Comparison of ENCODE assay signal across 22 cellular contexts in genomic region chr10:128884496-128884895, GRCh38.
A peak's percentile ranks its signal among the peaks of the same experiment; 100 is the strongest.
DNase-seq lines count a peak whose midpoint lies in the region; ATAC-seq and TF ChIP-seq lines count a peak whose summit lies in the region.
"Had no signal": no experiment of that assay in that cellular context is flagged by ENCODE, and none has a peak within 500 bp of the region (broad histone marks: within the 10 kb centered on the region; RNA-seq: fewer than 3 reads in every experiment).

No MANE protein-coding gene starts in this region.

- 56% methylated on average over 4 of the region's 4 CpGs for WGBS in mammary epithelial cell (ENCODE audit: low coverage, missing lambda C conversion rate)

- dilution Hi-C loops in mammary epithelial cell (cut with HindIII; ENCODE audit: low sequenced_read_pairs) = no loop called here

- H3K27ac ChIP-seq in mammary epithelial cell (ENCODE audit: insufficient read depth, low read depth, low read length) = no peak overlapping the region
- H3K27ac ChIP-seq: 22Rv1, BLaER1, C4-2B, GM23248 had no signal

- H3K9me3 ChIP-seq in mammary epithelial cell (replicated peaks; ENCODE audit: insufficient read depth, low read length) = peaks cover 27% of the 10 kb centered on the region
- H3K9me3 ChIP-seq: BLaER1 had no signal

- in situ Hi-C loops in mammary epithelial cell (cut with MboI; ENCODE audit: low sequenced_read_pairs in 2 of 2) = no loop called here

- H3K4me2 ChIP-seq in mammary epithelial cell (ENCODE audit: insufficient read depth, low read depth, low read length) = no peak overlapping the region
- H3K4me2 ChIP-seq: BLaER1 had no signal

- peak; percentile 14 for DNase-seq in MCF 10A (ENCODE audit: unreplicated experiment)
- DNase-seq in mammary epithelial cell = no peak
- DNase-seq in islet precursor cell = peak; percentile 27
- peak; percentile 46 for DNase-seq in osteocyte (ENCODE audit: extremely low spot score, unreplicated experiment)
- no peak for DNase-seq in CD14-positive monocyte (ENCODE audit: low spot score)
- DNase-seq in sciatic nerve (ENCODE audit: low spot score) = no peak
- DNase-seq in NCI-H146 treated with DMSO at 0.1 percent for 48 hours (lab: John Stamatoyannopoulos, UW; ENCODE audit: unreplicated experiment) = no peak
- no peak for DNase-seq in NCI-H1105 (lab: John Stamatoyannopoulos, UW)
- DNase-seq: CD4-positive, alpha-beta T cell; CD8-positive, alpha-beta memory T cell; DMS 273 treated with DMSO at 0.1 percent for 48 hours; DMS79; EL; GDM1; GM23248; H7; HCEC 1CT had no signal

- intact Hi-C loops in MCF 10A (cut with micrococcal nuclease) (no loop called here), mammary epithelial cell (cut with micrococcal nuclease) (no loop called here), CD14-positive monocyte (cut with micrococcal nuclease) (no loop called here), sciatic nerve (cut with DNase I) (no loop called here)

- no peak overlapping the region for H3K4me3 ChIP-seq in mammary epithelial cell (replicated peaks in 1 of 3; ENCODE audit: insufficient read depth in 1 of 3, low read depth in 2 of 3, low read length in 3 of 3)
- H3K4me3 ChIP-seq: BLaER1, GM12878, GM23248 had no signal

- no peaks in the 10 kb centered on the region for H4K20me1 ChIP-seq in mammary epithelial cell (ENCODE audit: insufficient read depth, low read length)
- H4K20me1 ChIP-seq: BLaER1 had no signal

- H3K4me1 Mint-ChIP-seq in MCF 10A (ENCODE audit: insufficient read depth, unreplicated experiment) = no peaks in the 10 kb centered on the region
- no peaks in the 10 kb centered on the region for H3K4me1 Mint-ChIP-seq in osteocyte (ENCODE audit: unreplicated experiment)
- no peaks in the 10 kb centered on the region for H3K4me1 Mint-ChIP-seq in CD14-positive monocyte
- H3K4me1 Mint-ChIP-seq: B cell; CD8-positive, alpha-beta memory T cell had no signal

- H3K4me3 Mint-ChIP-seq in MCF 10A (ENCODE audit: unreplicated experiment) (no peak overlapping the region), osteocyte (ENCODE audit: unreplicated experiment) (no peak overlapping the region), CD14-positive monocyte (no peak overlapping the region)
- H3K4me3 Mint-ChIP-seq: B cell; CD4-positive, alpha-beta T cell; CD8-positive, alpha-beta memory T cell had no signal

- no peak overlapping the region for H2AFZ ChIP-seq in mammary epithelial cell (ENCODE audit: low read depth, low read length)
- H2AFZ ChIP-seq: GM23248 had no signal

- H3K27me3 Mint-ChIP-seq in MCF 10A (ENCODE audit: insufficient read depth, unreplicated experiment) = no peaks in the 10 kb centered on the region
- H3K27me3 Mint-ChIP-seq in osteocyte (ENCODE audit: unreplicated experiment) = no peaks in the 10 kb centered on the region
- H3K27me3 Mint-ChIP-seq in CD14-positive monocyte (ENCODE audit: low read depth in 3 of 3) = peaks cover 0 to 3% (median under 1%) of the 10 kb centered on the region in 3 donors
- H3K27me3 Mint-ChIP-seq: B cell; CD4-positive, alpha-beta T cell had no signal

- H3K27ac Mint-ChIP-seq in MCF 10A (ENCODE audit: low read depth, unreplicated experiment) (no peak overlapping the region), osteocyte (ENCODE audit: unreplicated experiment) (no peak overlapping the region), CD14-positive monocyte (no peak overlapping the region)
- H3K27ac Mint-ChIP-seq: B cell; CD4-positive, alpha-beta T cell; CD8-positive, alpha-beta memory T cell had no signal

- CTCF ChIA-PET in MCF 10A (lab: Yijun Ruan, JAX) = no interaction called here
- CTCF ChIA-PET in mammary epithelial cell (lab: Charles Lee; ENCODE audit: low non-redundant PET) = no interaction called here

- POLR2A ChIA-PET in MCF 10A (lab: Yijun Ruan, JAX) = no interaction called here

- no peak for ATAC-seq in sciatic nerve
- ATAC-seq: GM12878 had no signal

- no peaks in the 10 kb centered on the region for H3K36me3 ChIP-seq in mammary epithelial cell (ENCODE audit: insufficient read depth, low read length)
- H3K36me3 ChIP-seq: BLaER1 had no signal

- H3K36me3 Mint-ChIP-seq in MCF 10A (ENCODE audit: insufficient read depth, unreplicated experiment) = no peaks in the 10 kb centered on the region
- H3K36me3 Mint-ChIP-seq in osteocyte (ENCODE audit: unreplicated experiment) = no peaks in the 10 kb centered on the region
- H3K36me3 Mint-ChIP-seq in CD14-positive monocyte = no peaks in the 10 kb centered on the region
- H3K36me3 Mint-ChIP-seq: CD8-positive, alpha-beta memory T cell had no signal

- no peak for TF ChIP-seq CTCF in MCF 10A (IDR thresholded peaks at IDR 0.05; ENCODE audit: unreplicated experiment)
- no peak for TF ChIP-seq CTCF in mammary epithelial cell (conservative IDR thresholded peaks at IDR 0.05 in 1 of 2, IDR thresholded peaks at IDR 0.05 in 1 of 2; ENCODE audit: extremely low read depth in 1 of 2, insufficient read depth in 1 of 2, low read depth in 1 of 2, low read length in 2 of 2)
- no peak for TF ChIP-seq CTCF in osteocyte (IDR thresholded peaks at IDR 0.05)
- no peak for TF ChIP-seq CTCF in CD14-positive monocyte (IDR thresholded peaks at IDR 0.05)

- no peaks in the 10 kb centered on the region for H3K79me2 ChIP-seq in mammary epithelial cell (ENCODE audit: insufficient read depth, low read length)

- no peak overlapping the region for H3K9ac ChIP-seq in mammary epithelial cell (ENCODE audit: insufficient read depth, low read length)
- H3K9ac ChIP-seq: BLaER1, GM23248 had no signal

- BruUV-seq in MCF 10A (replicated peaks; lab: Mats Ljungman, UMichigan) = no TSS peak
- no TSS peak for BruUV-seq in mammary epithelial cell (replicated peaks; lab: Mats Ljungman, UMichigan)

- H3K27me3 ChIP-seq in mammary epithelial cell (ENCODE audit: insufficient read depth, low read length) = no peaks in the 10 kb centered on the region
- H3K27me3 ChIP-seq: BLaER1 had no signal

- no peaks in the 10 kb centered on the region for H3K4me1 ChIP-seq in mammary epithelial cell (ENCODE audit: insufficient read depth, low read length)
- H3K4me1 ChIP-seq: BLaER1 had no signal

- H3K9me3 Mint-ChIP-seq in MCF 10A (ENCODE audit: unreplicated experiment) (peaks cover 13% of the 10 kb centered on the region), osteocyte (ENCODE audit: unreplicated experiment) (peaks cover 40% of the 10 kb centered on the region), CD14-positive monocyte (peaks cover 0 to 5% (median 4%) of the 10 kb centered on the region in 7 donors)

Comparison
In these comparisons a context has a peak if more than half of its experiments do, and no peak if none do; other contexts are left out.
1. DNase-seq: peak in MCF 10A (single experiment), islet precursor cell (single experiment) and osteocyte (single experiment); none in mammary epithelial cell (single experiment), CD14-positive monocyte (single experiment), sciatic nerve (single experiment), NCI-H146 treated with DMSO at 0.1 percent for 48 hours (single experiment) and NCI-H1105 (single experiment).